2 cellular contexts compared by ENCODE assay signal in the genomic region with DNA sequence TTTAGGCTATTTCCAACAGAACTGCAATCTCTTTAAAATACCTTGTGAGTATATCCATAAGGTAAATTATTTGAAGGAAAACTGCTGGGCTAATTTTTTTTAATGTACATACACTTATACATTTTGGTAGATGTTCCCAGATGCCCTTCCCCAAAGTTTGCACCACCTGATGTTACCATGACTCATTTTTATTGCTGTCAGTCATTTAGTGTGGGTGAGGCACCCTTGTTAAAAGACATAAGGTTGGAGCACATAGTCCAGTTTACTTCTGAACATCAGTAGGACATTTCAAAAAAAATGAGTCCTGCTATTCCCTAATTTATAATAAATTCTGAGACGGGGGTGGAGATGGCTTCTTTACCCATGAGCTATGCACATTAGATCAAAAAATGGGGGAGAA.
"Had no signal": no experiment of that assay in that cellular context is flagged by ENCODE, and none has a peak within 500 bp of the region (broad histone marks: within the 10 kb centered on the region; RNA-seq: fewer than 3 reads in every experiment).

No MANE protein-coding gene starts in this region.

- DNase-seq: GDM1, GF-D8 had no signal
